22 cellular contexts compared by ENCODE assay signal in genomic region chr6:80183019-80183418, GRCh38.
DNase-seq lines count a peak whose midpoint lies in the region; ATAC-seq, FAIRE-seq and TF ChIP-seq lines count a peak whose summit lies in the region.
"Had no signal": no experiment of that assay in that cellular context is flagged by ENCODE, and none has a peak within 500 bp of the region (broad histone marks: within the 10 kb centered on the region; RNA-seq: fewer than 3 reads in every experiment).

No MANE protein-coding gene starts in this region.

- H3K4me3 ChIP-seq in mammary epithelial cell (replicated peaks in 1 of 3; ENCODE audit: insufficient read depth in 1 of 3, low read depth in 2 of 3, low read length in 3 of 3) (no peak overlapping the region), transverse colon (no peak overlapping the region)

- no peaks in the 10 kb centered on the region for H3K36me3 Mint-ChIP-seq in MCF 10A (ENCODE audit: insufficient read depth, unreplicated experiment)

- BruUV-seq in MCF 10A (replicated peaks; lab: Mats Ljungman, UMichigan) (no TSS peak), mammary epithelial cell (replicated peaks; lab: Mats Ljungman, UMichigan) (no TSS peak)

- H3K79me2 ChIP-seq in mammary epithelial cell (ENCODE audit: insufficient read depth, low read length): no peaks in the 10 kb centered on the region

- TF ChIP-seq EP300 in transverse colon (IDR thresholded peaks at IDR 0.05; ENCODE audit: low read depth): no peak

- peak; percentile 80 for FAIRE-seq in RCC 7860 (lab: Jason Lieb, UNC)
- FAIRE-seq: GM18507 had no signal

- H4K20me1 ChIP-seq in mammary epithelial cell (ENCODE audit: insufficient read depth, low read length): no peaks in the 10 kb centered on the region

- H3K27me3 ChIP-seq in mammary epithelial cell (ENCODE audit: insufficient read depth, low read length) (no peaks in the 10 kb centered on the region), transverse colon (no peaks in the 10 kb centered on the region)

- H3K4me2 ChIP-seq in mammary epithelial cell (ENCODE audit: insufficient read depth, low read depth, low read length): no peak overlapping the region

- H3K36me3 ChIP-seq in mammary epithelial cell (ENCODE audit: insufficient read depth, low read length) (no peaks in the 10 kb centered on the region), transverse colon (no peaks in the 10 kb centered on the region)

- no peaks in the 10 kb centered on the region for H3K9me3 Mint-ChIP-seq in MCF 10A (ENCODE audit: unreplicated experiment)

- POLR2A ChIA-PET in MCF 10A (lab: Yijun Ruan, JAX): interaction anchor here (1.0 to 1.5 kb wide), 2 partner anchors 17 to 1569 kb away, joined by 3 read pairs; no protein-coding TSS in a partner anchor

- CTCF ChIA-PET in MCF 10A (lab: Yijun Ruan, JAX): no interaction called here
- CTCF ChIA-PET in mammary epithelial cell (lab: Charles Lee; ENCODE audit: low non-redundant PET): no interaction called here

- H2AFZ ChIP-seq in mammary epithelial cell (ENCODE audit: low read depth, low read length): no peak overlapping the region

- dilution Hi-C loops in mammary epithelial cell (cut with HindIII; ENCODE audit: low sequenced_read_pairs): no loop called here

- no peak overlapping the region for H3K9ac ChIP-seq in mammary epithelial cell (ENCODE audit: insufficient read depth, low read length)

- H3K27ac ChIP-seq in mammary epithelial cell (ENCODE audit: insufficient read depth, low read depth, low read length) (no peak overlapping the region), transverse colon (no peak overlapping the region)
- H3K27ac ChIP-seq: 22Rv1, HL-60 had no signal

- WGBS in mammary epithelial cell (ENCODE audit: low coverage, missing lambda C conversion rate): 100% methylated on average over 3 of the region's 3 CpGs
- WGBS in transverse colon (ENCODE audit: low coverage in 1 of 2), 2 donors: 93 to 94% methylated on average over 3 of the region's 3 CpGs

- intact Hi-C loops in MCF 10A (cut with micrococcal nuclease): no loop called here
- intact Hi-C loops in mammary epithelial cell (cut with micrococcal nuclease): no loop called here
- intact Hi-C loops in transverse colon (cut with DNase I; ENCODE audit: low total_unique reads): no loop called here

- no peak overlapping the region for H3K4me3 Mint-ChIP-seq in MCF 10A (ENCODE audit: unreplicated experiment)
- H3K4me3 Mint-ChIP-seq: CD4-positive, CD25-positive, alpha-beta regulatory T cell had no signal

- in situ Hi-C loops in mammary epithelial cell (cut with MboI; ENCODE audit: low sequenced_read_pairs in 2 of 2): no loop called here
- in situ Hi-C loops in transverse colon (cut with MboI; ENCODE audit: low pct_ligation_motif_present in 1 of 4, low pct_unique_long_range_greater_than_20kb in 1 of 4, low sequenced_read_pairs in 3 of 4): no loop called here

- ATAC-seq in HG02973 (IDR thresholded peaks at IDR 0.05; ENCODE audit: unreplicated experiment) (no peak), HG02798 (IDR thresholded peaks at IDR 0.05; ENCODE audit: poor library complexity, unreplicated experiment) (no peak), SK-N-SH treated with all-trans-retinoic acid at 6 μM for 48 hours (no peak)

- TF ChIP-seq POLR2A in transverse colon (IDR thresholded peaks at IDR 0.05): no peak

- H3K4me1 ChIP-seq in mammary epithelial cell (ENCODE audit: insufficient read depth, low read length): peaks cover 14% of the 10 kb centered on the region
- no peaks in the 10 kb centered on the region for H3K4me1 ChIP-seq in transverse colon

- H3K27ac Mint-ChIP-seq in MCF 10A (ENCODE audit: low read depth, unreplicated experiment): peak overlapping the region; percentile 61
- H3K27ac Mint-ChIP-seq: CD4-positive, CD25-positive, alpha-beta regulatory T cell had no signal

- H3K4me1 Mint-ChIP-seq in MCF 10A (ENCODE audit: insufficient read depth, unreplicated experiment): peaks cover 7% of the 10 kb centered on the region

- H3K27me3 Mint-ChIP-seq in MCF 10A (ENCODE audit: insufficient read depth, unreplicated experiment): no peaks in the 10 kb centered on the region
- H3K27me3 Mint-ChIP-seq: CD4-positive, CD25-positive, alpha-beta regulatory T cell had no signal

- H3K9me3 ChIP-seq in mammary epithelial cell (replicated peaks; ENCODE audit: insufficient read depth, low read length) (no peaks in the 10 kb centered on the region), transverse colon (no peaks in the 10 kb centered on the region)

- DNase-seq in MCF 10A (ENCODE audit: unreplicated experiment) (no peak), mammary epithelial cell (no peak), RCC 7860 (ENCODE audit: low spot score) (no peak), kidney glomerular epithelial cell (lab: John Stamatoyannopoulos, UW) (peak; percentile 27), transverse colon (no peak)
- DNase-seq: CD4-positive, CD25-positive, alpha-beta regulatory T cell; Karpas-422; MV-4-11; NCI-H1105; NCI-H1436 treated with DMSO at 0.1 percent for 48 hours; NCI-H187 treated with DMSO at 0.1 percent for 48 hours; NCI-H2171 treated with DMSO at 0.1 percent for 48 hours; NCI-H345; NCI-H510A treated with DMSO at 0.1 percent for 48 hours; RPMI8226; SHP77 had no signal

- TF ChIP-seq CTCF in MCF 10A (IDR thresholded peaks at IDR 0.05; ENCODE audit: unreplicated experiment): no peak
- no peak for TF ChIP-seq CTCF in mammary epithelial cell (conservative IDR thresholded peaks at IDR 0.05 in 1 of 2, IDR thresholded peaks at IDR 0.05 in 1 of 2; ENCODE audit: extremely low read depth in 1 of 2, insufficient read depth in 1 of 2, low read depth in 1 of 2, low read length in 2 of 2)
- TF ChIP-seq CTCF in transverse colon (IDR thresholded peaks at IDR 0.05): no peak

TF ChIP-seq in SK-N-SH treated with all-trans-retinoic acid at 6 μM for 48 hours, 23 proteins besides CTCF, POLR2A, EP300 and RAD21:
- no peak for TF ChIP-seq CREB5 (CRISPR knock-in tag; IDR thresholded peaks at IDR 0.05; ENCODE audit: low read depth)
